In genomic region chr9:132551556-132551955, GRCh38 we compare ENCODE assay signal across 22 cellular contexts. TPM values are rescaled to one million over a fixed set of nuclear protein-coding genes. Genes with fewer than 3 reads are reported as not detected.
DNase-seq lines count a peak whose midpoint lies in the region; ATAC-seq and TF ChIP-seq lines count a peak whose summit lies in the region.
"Had no signal": no experiment of that assay in that cellular context is flagged by ENCODE, and none has a peak within 500 bp of the region (broad histone marks: within the 10 kb centered on the region; RNA-seq: fewer than 3 reads in every experiment).

No MANE protein-coding gene starts in this region.

- H3K27ac ChIP-seq in WERI-Rb-1 (peak overlapping the region; percentile 73), hepatocyte (no peak overlapping the region), OCI-LY7 (ENCODE audit: low read depth, low read length, poor library complexity, severe bottlenecking) (no peak overlapping the region), left ventricle myocardium inferior (replicated peaks) (no peak overlapping the region)
- H3K27ac ChIP-seq: BLaER1, HL-60 had no signal

- H2AFZ ChIP-seq in hepatocyte (no peak overlapping the region), OCI-LY7 (ENCODE audit: low read length) (no peak overlapping the region)

- ATAC-seq in GM18867 (IDR thresholded peaks at IDR 0.05; ENCODE audit: unreplicated experiment) = no peak

- no peaks in the 10 kb centered on the region for H3K9me2 ChIP-seq in hepatocyte (replicated peaks; ENCODE audit: insufficient read depth)
- no peaks in the 10 kb centered on the region for H3K9me2 ChIP-seq in OCI-LY7 (ENCODE audit: insufficient read depth, low read length)

- H3K9me3 ChIP-seq in WERI-Rb-1 (ENCODE audit: severe bottlenecking) (peaks cover 9% of the 10 kb centered on the region), hepatocyte (ENCODE audit: low read depth) (no peaks in the 10 kb centered on the region), OCI-LY7 (ENCODE audit: low read length) (no peaks in the 10 kb centered on the region), left ventricle myocardium inferior (replicated peaks) (no peaks in the 10 kb centered on the region)
- H3K9me3 ChIP-seq: BLaER1 had no signal

- H4K20me1 ChIP-seq in hepatocyte (ENCODE audit: insufficient read depth, poor library complexity, severe bottlenecking) = no peaks in the 10 kb centered on the region
- H4K20me1 ChIP-seq in OCI-LY7 (ENCODE audit: insufficient read depth, low read length) = no peaks in the 10 kb centered on the region
- H4K20me1 ChIP-seq: BLaER1 had no signal

- H3K4me2 ChIP-seq in hepatocyte (no peak overlapping the region), OCI-LY7 (ENCODE audit: low read length) (no peak overlapping the region)
- H3K4me2 ChIP-seq: BLaER1 had no signal

- H3K4me1 ChIP-seq in hepatocyte (ENCODE audit: insufficient read depth) (peaks cover 2% of the 10 kb centered on the region), OCI-LY7 (ENCODE audit: insufficient read depth, low read length, poor library complexity, severe bottlenecking) (peaks cover 35% of the 10 kb centered on the region), left ventricle myocardium inferior (peaks cover 2% of the 10 kb centered on the region)

- TF ChIP-seq RAD21 in Ishikawa (IDR thresholded peaks at IDR 0.05; ENCODE audit: low read depth) = no peak

- TF ChIP-seq EP300 in Ishikawa (IDR thresholded peaks at IDR 0.05; ENCODE audit: borderline replicate concordance) = no peak

- H3K36me3 ChIP-seq in WERI-Rb-1 (no peaks in the 10 kb centered on the region), hepatocyte (replicated peaks; ENCODE audit: insufficient read depth, low read depth) (no peaks in the 10 kb centered on the region), OCI-LY7 (ENCODE audit: insufficient read depth, low read length) (no peaks in the 10 kb centered on the region), left ventricle myocardium inferior (no peaks in the 10 kb centered on the region)
- H3K36me3 ChIP-seq: BLaER1 had no signal

- H3K27me3 ChIP-seq in WERI-Rb-1 (ENCODE audit: insufficient read depth, low read depth, severe bottlenecking) (no peaks in the 10 kb centered on the region), hepatocyte (peaks cover 5% of the 10 kb centered on the region), left ventricle myocardium inferior (ENCODE audit: low read depth) (peaks cover 19% of the 10 kb centered on the region)
- H3K27me3 ChIP-seq: BLaER1 had no signal

- DNase-seq in WERI-Rb-1 = peak; percentile 89
- peak; percentile 40 for DNase-seq in hepatocyte (ENCODE audit: low spot score)
- no peak for DNase-seq in HUDEP-2 (lab: John Stamatoyannopoulos, UW; ENCODE audit: unreplicated experiment in 76 of 76)
- no peak for DNase-seq in OCI-LY7 (ENCODE audit: low spot score)
- no peak for DNase-seq in left ventricle myocardium inferior
- DNase-seq: 8988T; CD4-positive, alpha-beta memory T cell; DMS153; DMS79; GF-D8; H9; IMR-90 had no signal

- intact Hi-C loops in OCI-LY7 (cut with micrococcal nuclease; ENCODE audit: unreplicated experiment) (no loop called here), left ventricle myocardium inferior (cut with micrococcal nuclease) (no loop called here)

- CTCF ChIA-PET in OCI-LY7 (lab: Charles Lee; ENCODE audit: unreplicated experiment) = no interaction called here

- BruUV-seq in OCI-LY7 (replicated peaks; lab: Mats Ljungman, UMichigan) = no TSS peak

- TF ChIP-seq CTCF in WERI-Rb-1 (IDR thresholded peaks at IDR 0.05; ENCODE audit: low read depth, low read length) (no peak), hepatocyte (IDR thresholded peaks at IDR 0.05; ENCODE audit: poor library complexity) (no peak), OCI-LY7 (conservative IDR thresholded peaks at IDR 0.05; ENCODE audit: low read length) (no peak), left ventricle myocardium inferior (IDR thresholded peaks at IDR 0.05; ENCODE audit: borderline replicate concordance) (no peak)

- H3K4me3 ChIP-seq in WERI-Rb-1 (ENCODE audit: low read depth, low read length) (no peak overlapping the region), hepatocyte (no peak overlapping the region), OCI-LY7 (ENCODE audit: low read depth, low read length, poor library complexity, severe bottlenecking) (no peak overlapping the region), left ventricle myocardium inferior (no peak overlapping the region)
- H3K4me3 ChIP-seq: BLaER1 had no signal

- POLR2A ChIA-PET in OCI-LY7 (lab: Charles Lee) = no interaction called here

- WGBS in hepatocyte (ENCODE audit: low lambda C conversion rate, missing lambda C conversion rate) = 54% methylated on average over 13 of the region's 13 CpGs

- H3K79me2 ChIP-seq in hepatocyte = no peaks in the 10 kb centered on the region
- H3K79me2 ChIP-seq in OCI-LY7 (ENCODE audit: insufficient read depth, low read depth, low read length) = no peaks in the 10 kb centered on the region

TF ChIP-seq in Ishikawa, 13 proteins besides CTCF, POLR2A, EP300 and RAD21:
- TF ChIP-seq USF1 (IDR thresholded peaks at IDR 0.05) (peak; percentile 42; the same call in 1 of the 2 replicates), TEAD4 (IDR thresholded peaks at IDR 0.05) (no peak), TCF12 (IDR thresholded peaks at IDR 0.05; ENCODE audit: low read depth) (no peak), REST (IDR thresholded peaks at IDR 0.05; ENCODE audit: low read depth) (no peak), NFIC (IDR thresholded peaks at IDR 0.05) (no peak)

RNA-seq across cellular contexts. Expression of gene BARHL1, which starts 30.9 kb away (rescaled TPM):
- not detected in 2 replicates for total RNA-seq in hepatocyte
- polyA plus RNA-seq in hepatocyte = not detected in 2 replicates
- total RNA-seq in OCI-LY7 (2014; rRNA removed; shearing (Covaris generic)) = not detected in 2 replicates
- total RNA-seq in OCI-LY7 (2022) = not detected in 2 replicates
- not detected for total RNA-seq in left ventricle myocardium inferior
- total RNA-seq: A673; CD4-positive, alpha-beta memory T cell; Daoy; H1; H9; HT1080; IMR-90 had no signal
- polyA plus RNA-seq: AG04450; CD14-positive monocyte; CD4-positive, alpha-beta memory T cell; H1; IMR-90 had no signal

Comparison
In these comparisons a context has a peak if more than half of its experiments do, and no peak if none do; other contexts are left out.
1. DNase-seq: peak in WERI-Rb-1 (single experiment) and hepatocyte (single experiment); none in HUDEP-2 (0 of 76), OCI-LY7 (single experiment) and left ventricle myocardium inferior (single experiment).